In the genomic region with DNA sequence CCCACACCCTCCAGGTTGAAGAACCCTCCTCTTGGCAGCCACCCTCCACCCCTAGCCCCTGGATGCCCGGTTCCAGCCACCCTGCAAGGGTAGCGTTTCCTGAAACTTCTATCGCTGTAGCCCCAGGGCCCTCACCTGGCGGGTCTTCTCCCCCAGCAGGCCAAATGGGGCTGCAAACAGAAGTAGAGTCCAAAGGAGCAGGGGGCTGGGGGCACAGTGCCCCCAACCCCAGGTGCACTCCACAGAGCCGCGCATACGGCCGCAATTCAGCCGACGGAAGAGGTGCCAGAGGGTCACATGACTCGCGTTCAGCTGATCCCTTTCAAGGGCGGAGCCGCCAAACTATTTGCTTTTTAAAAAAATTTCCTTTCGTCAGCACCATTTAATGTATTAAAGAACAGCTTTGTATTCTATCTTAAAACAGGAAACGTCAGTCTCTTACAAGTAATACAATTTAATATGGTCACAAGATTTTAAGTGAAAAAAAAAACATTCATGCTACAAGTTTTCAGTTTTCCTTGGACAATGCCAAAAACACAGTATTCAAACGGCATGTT, we compare ENCODE assay signal across 8 cellular contexts. TPM values are rescaled to one million over a fixed set of nuclear protein-coding genes. Genes with fewer than 3 reads are reported as not detected.
DNase-seq lines count a peak whose midpoint lies in the region; ATAC-seq, FAIRE-seq and TF ChIP-seq lines count a peak whose summit lies in the region.

A gene with protein sequence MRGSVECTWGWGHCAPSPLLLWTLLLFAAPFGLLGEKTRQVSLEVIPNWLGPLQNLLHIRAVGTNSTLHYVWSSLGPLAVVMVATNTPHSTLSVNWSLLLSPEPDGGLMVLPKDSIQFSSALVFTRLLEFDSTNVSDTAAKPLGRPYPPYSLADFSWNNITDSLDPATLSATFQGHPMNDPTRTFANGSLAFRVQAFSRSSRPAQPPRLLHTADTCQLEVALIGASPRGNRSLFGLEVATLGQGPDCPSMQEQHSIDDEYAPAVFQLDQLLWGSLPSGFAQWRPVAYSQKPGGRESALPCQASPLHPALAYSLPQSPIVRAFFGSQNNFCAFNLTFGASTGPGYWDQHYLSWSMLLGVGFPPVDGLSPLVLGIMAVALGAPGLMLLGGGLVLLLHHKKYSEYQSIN (minus strand): TSS at position 289 of the 557 bp plus-strand sequence. CDS start 34 bp downstream, at position 255.

- FAIRE-seq in A549 (lab: Jason Lieb, UNC): no peak

- no peaks in the 10 kb centered on the region for H3K9me3 ChIP-seq in A549

- POLR2A ChIA-PET in A549 (lab: Yijun Ruan, JAX): interaction anchor here (0.7 to 3.2 kb wide), 2 partner anchors 9 to 12 kb away, joined by 4 to 16 read pairs; a partner anchor contains a TSS

- TF ChIP-seq POLR2A in A549 (IDR thresholded peaks at IDR 0.05; ENCODE audit: low read length): peak; percentile 62

- peaks cover 4% of the 10 kb centered on the region; the same call in 2 of the 3 replicates for H3K4me1 ChIP-seq in A549

- under 1% methylated on average over 15 of the region's 17 CpGs for WGBS in A549 (ENCODE audit: missing lambda C conversion rate)

- TF ChIP-seq CTCF in A549 (IDR thresholded peaks at IDR 0.05): no peak

- peak; percentile 62 to 68 for ATAC-seq in A549
- ATAC-seq in HG03442 (IDR thresholded peaks at IDR 0.05; ENCODE audit: unreplicated experiment): no peak

- peak within 1 kb of the TSS; percentile 71 for H3K4me3 ChIP-seq in A549

- CTCF ChIA-PET in A549 (lab: Yijun Ruan, JAX): interaction anchor here (0.6 kb wide), 1 partner anchor 154 kb away, joined by 3 read pairs; no protein-coding TSS in a partner anchor

- peak; percentile 64 to 66 for DNase-seq in A549 (ENCODE audit: low read depth in 1 of 2, low spot score in 1 of 2)
- DNase-seq in GM19238 (ENCODE audit: insufficient read length, low spot score): peak; percentile 67
- DNase-seq in NCI-H2171 (lab: John Stamatoyannopoulos, UW): peak; percentile 40
- DNase-seq in activated CD4-positive, alpha-beta T cell treated with anti-CD3 and anti-CD28 coated beads for 4 hours: peak; percentile 37 to 43
- DNase-seq in dedifferentiated amniotic fluid mesenchymal stem cell (ENCODE audit: extremely low spot score): peak; percentile 59
- peak; percentile 52 for DNase-seq in kidney glomerular epithelial cell (lab: John Stamatoyannopoulos, UW)
- DNase-seq in stimulated activated CD4-positive, alpha-beta T cell treated with anti-CD3 and anti-CD28 coated beads, Interleukin-12 subunit alpha, Interleukin-12 subunit beta, amount 100 ng/mL, for 4 hours: peak; percentile 48

- peak within 1 kb of the TSS; percentile 80 to 89 for H3K27ac ChIP-seq in A549

- peak within 1 kb of the TSS; percentile 80 for H3K4me2 ChIP-seq in A549

- no peak for TF ChIP-seq RAD21 in A549 (conservative IDR thresholded peaks at IDR 0.05 in 1 of 2, IDR thresholded peaks at IDR 0.05 in 1 of 2)

- TF ChIP-seq EP300 in A549 (IDR thresholded peaks at IDR 0.05): no peak

TF ChIP-seq in A549, 52 proteins besides CTCF, POLR2A, EP300 and RAD21:
- TF ChIP-seq HOXA7 (CRISPR knock-in tag; IDR thresholded peaks at IDR 0.05): no peak
- 0 out of 2 replicates have a peak, but pooled peaks have one; percentile 22 for TF ChIP-seq HOXB13 (CRISPR knock-in tag; IDR thresholded peaks at IDR 0.05; ENCODE audit: low read depth)
- no peak for TF ChIP-seq CBX2 (IDR thresholded peaks at IDR 0.05; ENCODE audit: borderline replicate concordance, low read depth)
- TF ChIP-seq, protein P1, sequence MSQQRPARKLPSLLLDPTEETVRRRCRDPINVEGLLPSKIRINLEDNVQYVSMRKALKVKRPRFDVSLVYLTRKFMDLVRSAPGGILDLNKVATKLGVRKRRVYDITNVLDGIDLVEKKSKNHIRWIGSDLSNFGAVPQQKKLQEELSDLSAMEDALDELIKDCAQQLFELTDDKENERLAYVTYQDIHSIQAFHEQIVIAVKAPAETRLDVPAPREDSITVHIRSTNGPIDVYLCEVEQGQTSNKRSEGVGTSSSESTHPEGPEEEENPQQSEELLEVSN (IDR thresholded peaks at IDR 0.05; ENCODE audit: borderline replicate concordance, low read depth): peak; percentile 55; the same call in 1 of the 2 replicates
- TF ChIP-seq, protein P2, sequence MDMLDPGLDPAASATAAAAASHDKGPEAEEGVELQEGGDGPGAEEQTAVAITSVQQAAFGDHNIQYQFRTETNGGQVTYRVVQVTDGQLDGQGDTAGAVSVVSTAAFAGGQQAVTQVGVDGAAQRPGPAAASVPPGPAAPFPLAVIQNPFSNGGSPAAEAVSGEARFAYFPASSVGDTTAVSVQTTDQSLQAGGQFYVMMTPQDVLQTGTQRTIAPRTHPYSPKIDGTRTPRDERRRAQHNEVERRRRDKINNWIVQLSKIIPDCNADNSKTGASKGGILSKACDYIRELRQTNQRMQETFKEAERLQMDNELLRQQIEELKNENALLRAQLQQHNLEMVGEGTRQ (IDR thresholded peaks at IDR 0.05): peak; percentile 95
- TF ChIP-seq, protein P3, sequence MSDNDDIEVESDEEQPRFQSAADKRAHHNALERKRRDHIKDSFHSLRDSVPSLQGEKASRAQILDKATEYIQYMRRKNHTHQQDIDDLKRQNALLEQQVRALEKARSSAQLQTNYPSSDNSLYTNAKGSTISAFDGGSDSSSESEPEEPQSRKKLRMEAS (IDR thresholded peaks at IDR 0.05): peak; percentile 67; the same call in 1 of the 2 replicates
- TF ChIP-seq PHF8 (IDR thresholded peaks at IDR 0.05; ENCODE audit: borderline replicate concordance, low read depth): 0 out of 2 replicates have a peak, but pooled peaks have one; percentile 18
- no peak for TF ChIP-seq RARB (CRISPR knock-in tag; IDR thresholded peaks at IDR 0.05)
- peak; percentile 87 for TF ChIP-seq KDM5A (IDR thresholded peaks at IDR 0.05)
- no peak for TF ChIP-seq FOXS1 (CRISPR knock-in tag; IDR thresholded peaks at IDR 0.05)
- TF ChIP-seq ZFP36 (IDR thresholded peaks at IDR 0.05; ENCODE audit: borderline replicate concordance, partially characterized antibody): no peak
- TF ChIP-seq, protein P4, sequence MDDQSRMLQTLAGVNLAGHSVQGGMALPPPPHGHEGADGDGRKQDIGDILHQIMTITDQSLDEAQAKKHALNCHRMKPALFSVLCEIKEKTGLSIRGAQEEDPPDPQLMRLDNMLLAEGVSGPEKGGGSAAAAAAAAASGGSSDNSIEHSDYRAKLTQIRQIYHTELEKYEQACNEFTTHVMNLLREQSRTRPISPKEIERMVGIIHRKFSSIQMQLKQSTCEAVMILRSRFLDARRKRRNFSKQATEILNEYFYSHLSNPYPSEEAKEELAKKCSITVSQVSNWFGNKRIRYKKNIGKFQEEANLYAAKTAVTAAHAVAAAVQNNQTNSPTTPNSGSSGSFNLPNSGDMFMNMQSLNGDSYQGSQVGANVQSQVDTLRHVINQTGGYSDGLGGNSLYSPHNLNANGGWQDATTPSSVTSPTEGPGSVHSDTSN (IDR thresholded peaks at IDR 0.05): 0 out of 2 replicates have a peak, but pooled peaks have one; percentile 34
- no peak for TF ChIP-seq ZC3H11A (IDR thresholded peaks at IDR 0.05)
- TF ChIP-seq, protein P5, sequence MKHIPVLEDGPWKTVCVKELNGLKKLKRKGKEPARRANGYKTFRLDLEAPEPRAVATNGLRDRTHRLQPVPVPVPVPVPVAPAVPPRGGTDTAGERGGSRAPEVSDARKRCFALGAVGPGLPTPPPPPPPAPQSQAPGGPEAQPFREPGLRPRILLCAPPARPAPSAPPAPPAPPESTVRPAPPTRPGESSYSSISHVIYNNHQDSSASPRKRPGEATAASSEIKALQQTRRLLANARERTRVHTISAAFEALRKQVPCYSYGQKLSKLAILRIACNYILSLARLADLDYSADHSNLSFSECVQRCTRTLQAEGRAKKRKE (CRISPR knock-in tag; IDR thresholded peaks at IDR 0.05; ENCODE audit: low read depth): no peak
- TF ChIP-seq SMC3 (IDR thresholded peaks at IDR 0.05): no peak
- TF ChIP-seq, protein P6, sequence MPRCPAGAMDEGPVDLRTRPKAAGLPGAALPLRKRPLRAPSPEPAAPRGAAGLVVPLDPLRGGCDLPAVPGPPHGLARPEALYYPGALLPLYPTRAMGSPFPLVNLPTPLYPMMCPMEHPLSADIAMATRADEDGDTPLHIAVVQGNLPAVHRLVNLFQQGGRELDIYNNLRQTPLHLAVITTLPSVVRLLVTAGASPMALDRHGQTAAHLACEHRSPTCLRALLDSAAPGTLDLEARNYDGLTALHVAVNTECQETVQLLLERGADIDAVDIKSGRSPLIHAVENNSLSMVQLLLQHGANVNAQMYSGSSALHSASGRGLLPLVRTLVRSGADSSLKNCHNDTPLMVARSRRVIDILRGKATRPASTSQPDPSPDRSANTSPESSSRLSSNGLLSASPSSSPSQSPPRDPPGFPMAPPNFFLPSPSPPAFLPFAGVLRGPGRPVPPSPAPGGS (IDR thresholded peaks at IDR 0.05): 0 out of 3 replicates have a peak, but pooled peaks have one; percentile 29
- peak; percentile 64 for TF ChIP-seq MAFK (IDR thresholded peaks at IDR 0.05; ENCODE audit: partially characterized antibody)
- TF ChIP-seq JUN (IDR thresholded peaks at IDR 0.05): peak in 1 of 2 experiments; percentile 50; a peak in 1 of 5 replicates
- no peak for TF ChIP-seq EHMT2 (IDR thresholded peaks at IDR 0.05; ENCODE audit: low read depth)
- no peak for TF ChIP-seq HDAC2 (IDR thresholded peaks at IDR 0.05)
- no peak for TF ChIP-seq ESRRA (IDR thresholded peaks at IDR 0.05; ENCODE audit: borderline replicate concordance, low read length)

RNA-seq across cellular contexts. Expression of the gene that starts here (rescaled TPM):
- polyA plus RNA-seq in A549 (2011; rRNA removed) (12.4 and 16.9 TPM in 2 replicates), A549 (2017; fragmentation: RNase III; extraction: RNeasy Plus Mini Kit Qiagen cat#74134 plus additional on column Dnase treatment) (23.0 to 32.5 TPM (median 29.0 TPM) in 3 replicates)
- 17.2 and 23.4 TPM in 2 replicates for polyA plus RNA-seq in A549 (2012; cell fraction: cytosol; rRNA removed)
- 24.1 and 24.6 TPM in 2 replicates for polyA plus RNA-seq in A549 (2012; cell fraction: nucleus; rRNA removed)
- 11.4 and 11.5 TPM in 2 replicates for polyA minus RNA-seq in A549 (2011; rRNA and poly(A)+ RNA removed)
